In genomic region chr1:89757532-89757931, GRCh38 we compare ENCODE assay signal across 8 cellular contexts.
DNase-seq lines count a peak whose midpoint lies in the region; ATAC-seq and TF ChIP-seq lines count a peak whose summit lies in the region.

No MANE protein-coding gene starts in this region.

- peak overlapping the region; percentile 71 for H2AFZ ChIP-seq in smooth muscle cell (ENCODE audit: low read depth)

- POLR2A ChIA-PET in CD8-positive, alpha-beta memory T cell (lab: Charles Lee) = interaction anchor here (0.6 to 1.4 kb wide), 8 partner anchors 36 to 149 kb away, joined by 3 to 7 read pairs (median 4); partner anchors contain the start of gene LRRC8C

- no peaks in the 10 kb centered on the region for H3K9me3 ChIP-seq in CD8-positive, alpha-beta memory T cell (ENCODE audit: low read length)
- no peaks in the 10 kb centered on the region for H3K9me3 ChIP-seq in smooth muscle cell (replicated peaks; ENCODE audit: low read depth)

- peaks cover 0 to 3% (median 2%) of the 10 kb centered on the region in 5 donors for H3K9me3 Mint-ChIP-seq in CD8-positive, alpha-beta memory T cell

- peak overlapping the region; percentile 42 to 83 (median 79) for H3K4me3 Mint-ChIP-seq in CD8-positive, alpha-beta memory T cell

- CTCF ChIA-PET in CD8-positive, alpha-beta memory T cell (lab: Charles Lee) = interaction anchor here (0.7 to 2.9 kb wide), 7 partner anchors 17 to 176 kb away, joined by 3 to 13 read pairs (median 3); partner anchors contain the start of gene LRRC8C

- H3K27ac Mint-ChIP-seq in CD8-positive, alpha-beta memory T cell = peak overlapping the region; percentile 76 to 99 (median 91)

- no peak overlapping the region for H3K27ac ChIP-seq in CD8-positive, alpha-beta memory T cell (ENCODE audit: low read depth, low read length)
- H3K27ac ChIP-seq in smooth muscle cell (ENCODE audit: low read depth) = no peak overlapping the region

- peaks cover 0 to 2% (median 0%) of the 10 kb centered on the region in 3 donors for H3K36me3 Mint-ChIP-seq in CD8-positive, alpha-beta memory T cell

- peaks cover 81% of the 10 kb centered on the region for H3K4me1 ChIP-seq in CD8-positive, alpha-beta memory T cell (ENCODE audit: insufficient read depth, low read length)
- H3K4me1 ChIP-seq in smooth muscle cell (ENCODE audit: low read depth) = peaks cover 10% of the 10 kb centered on the region

- peak overlapping the region; percentile 32 for H3K4me2 ChIP-seq in smooth muscle cell

- peak; percentile 82 for ATAC-seq in HG02610 (IDR thresholded peaks at IDR 0.05; ENCODE audit: unreplicated experiment)
- no peak for ATAC-seq in HG03097 (IDR thresholded peaks at IDR 0.05; ENCODE audit: low FRiP score, unreplicated experiment)
- no peak for ATAC-seq in GM18519 (IDR thresholded peaks at IDR 0.05; ENCODE audit: low FRiP score, unreplicated experiment)

- H3K9ac ChIP-seq in smooth muscle cell (ENCODE audit: low read depth) = no peak overlapping the region

- H3K79me2 ChIP-seq in smooth muscle cell (ENCODE audit: low read depth) = no peaks in the 10 kb centered on the region

- WGBS in smooth muscle cell (ENCODE audit: low lambda C conversion rate) = 27% methylated on average over 5 of the region's 5 CpGs

- H3K36me3 ChIP-seq in CD8-positive, alpha-beta memory T cell (ENCODE audit: insufficient read depth, low read length) = no peaks in the 10 kb centered on the region
- no peaks in the 10 kb centered on the region for H3K36me3 ChIP-seq in smooth muscle cell (ENCODE audit: low read depth)

- TF ChIP-seq CTCF in fibroblast of mammary gland (conservative IDR thresholded peaks at IDR 0.05; ENCODE audit: control insufficient read depth, insufficient read depth, low read depth, low read length) = no peak
- TF ChIP-seq CTCF in smooth muscle cell (IDR thresholded peaks at IDR 0.05; ENCODE audit: borderline replicate concordance, insufficient read depth, poor library complexity, severe bottlenecking) = no peak

- H3F3A ChIP-seq in smooth muscle cell (ENCODE audit: low read depth) = peaks cover 8% of the 10 kb centered on the region

- DNase-seq in CD8-positive, alpha-beta memory T cell = peak in 3 of 5 donors; percentile 31 to 59 (median 50)
- DNase-seq in SKM-1 treated with dmso at 0.1 percent for 144 hours (lab: John Stamatoyannopoulos, UW; ENCODE audit: unreplicated experiment) (peak; percentile 98), fibroblast of mammary gland (ENCODE audit: low read depth) (peak; percentile 9), smooth muscle cell (lab: John Stamatoyannopoulos, UW; ENCODE audit: unreplicated experiment) (no peak), NCI-H2107 (lab: John Stamatoyannopoulos, UW) (no peak)

- H3K4me1 Mint-ChIP-seq in CD8-positive, alpha-beta memory T cell = peaks cover 82 to 90% (median 89%) of the 10 kb centered on the region in 3 donors

- no peaks in the 10 kb centered on the region for H3K27me3 Mint-ChIP-seq in CD8-positive, alpha-beta memory T cell

- H4K20me1 ChIP-seq in smooth muscle cell (ENCODE audit: low read depth) = no peaks in the 10 kb centered on the region

- H3K27me3 ChIP-seq in CD8-positive, alpha-beta memory T cell (ENCODE audit: insufficient read depth, low read length, poor library complexity, severe bottlenecking) = no peaks in the 10 kb centered on the region
- no peaks in the 10 kb centered on the region for H3K27me3 ChIP-seq in smooth muscle cell (ENCODE audit: low read depth)

- H3K4me3 ChIP-seq in CD8-positive, alpha-beta memory T cell (ENCODE audit: low read length) = peak overlapping the region; percentile 12
- H3K4me3 ChIP-seq in fibroblast of mammary gland (ENCODE audit: control insufficient read depth, low read depth, low read length) (no peak overlapping the region), smooth muscle cell (no peak overlapping the region)

Comparison
In these comparisons a context has a peak if more than half of its experiments do, and no peak if none do; other contexts are left out.
1. DNase-seq: peak in CD8-positive, alpha-beta memory T cell (3 of 5), SKM-1 treated with dmso at 0.1 percent for 144 hours (single experiment) and fibroblast of mammary gland (single experiment); none in smooth muscle cell (single experiment) and NCI-H2107 (single experiment).